In the genomic region with DNA sequence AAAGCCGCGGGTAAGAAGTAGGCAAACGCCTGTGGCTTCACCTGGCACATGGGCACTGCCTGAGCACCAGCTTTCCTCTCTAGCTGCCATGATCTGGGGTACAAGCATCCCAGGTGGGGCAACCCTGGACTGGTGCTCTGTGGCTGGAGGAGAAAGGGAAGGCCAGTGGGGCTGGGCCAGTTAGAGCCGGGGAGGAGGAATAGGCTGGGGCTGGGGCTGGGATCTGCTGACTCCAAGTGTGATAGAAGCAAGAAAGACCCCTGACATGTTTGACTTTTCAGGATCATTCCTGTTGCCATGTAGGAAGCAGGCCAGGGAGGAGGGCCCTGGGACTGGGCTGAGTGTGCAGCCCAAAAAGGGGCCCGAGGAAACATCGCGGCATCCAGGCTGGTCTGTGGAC, we compare ENCODE assay signal across 3 cellular contexts. TPM values are rescaled to one million over a fixed set of nuclear protein-coding genes. Genes with fewer than 3 reads are reported as not detected.
"Had no signal": no experiment of that assay in that cellular context is flagged by ENCODE, and none has a peak within 500 bp of the region (broad histone marks: within the 10 kb centered on the region; RNA-seq: fewer than 3 reads in every experiment).

No MANE protein-coding gene starts in this region.

RNA-seq across cellular contexts. Expression of a gene that starts 48.5 kb away (rescaled TPM):
- total RNA-seq: HepG2, HFFc6 had no signal
- polyA plus RNA-seq: HepG2, IgD-negative memory B cell had no signal
